ENCODE assay signal across 8 cellular contexts in genomic region chr3:185575108-185575869, GRCh38. TPM values are rescaled to one million over a fixed set of nuclear protein-coding genes. Genes with fewer than 3 reads are reported as not detected.
DNase-seq lines count a peak whose midpoint lies in the region; TF ChIP-seq lines count a peak whose summit lies in the region.
"Not testable (repeated sequence)": the region's sequence is repeated elsewhere in the genome, so short reads cannot be mapped to it uniquely, and the experiment has no call there.

No MANE protein-coding gene starts in this region.

- peaks cover 14% of the 10 kb centered on the region for H3K9me3 Mint-ChIP-seq in activated T-cell treated with anti-CD3 and anti-CD28 coated beads, Interleukin-2, amount 50 U/mL, for 24 hours
- H3K9me3 Mint-ChIP-seq in type B pancreatic cell = not testable (repeated sequence)

- H3K4me1 ChIP-seq in HEK293 (ENCODE audit: control insufficient read depth, insufficient read depth, low read length) = not testable (repeated sequence)

- H3K36me3 Mint-ChIP-seq in activated T-cell treated with anti-CD3 and anti-CD28 coated beads, Interleukin-2, amount 50 U/mL, for 24 hours (ENCODE audit: low read depth); type B pancreatic cell: not testable (repeated sequence)

- H3K27me3 Mint-ChIP-seq in activated T-cell treated with anti-CD3 and anti-CD28 coated beads, Interleukin-2, amount 50 U/mL, for 24 hours; type B pancreatic cell: not testable (repeated sequence)

- not testable (repeated sequence) for H3K4me3 Mint-ChIP-seq in activated T-cell treated with anti-CD3 and anti-CD28 coated beads, Interleukin-2, amount 50 U/mL, for 24 hours; type B pancreatic cell

- not testable (repeated sequence) for H3K27ac ChIP-seq in HEK293 (ENCODE audit: extremely low read depth, low read depth, low read length)

- H3K9me3 ChIP-seq in HEK293 (ENCODE audit: control insufficient read depth, insufficient read depth, low read depth, low read length) = not testable (repeated sequence)

- H3K36me3 ChIP-seq in HEK293 (ENCODE audit: control insufficient read depth in 2 of 2, insufficient read depth in 1 of 2, low read length in 2 of 2) = not testable (repeated sequence)

- H3K4me1 Mint-ChIP-seq in activated T-cell treated with anti-CD3 and anti-CD28 coated beads, Interleukin-2, amount 50 U/mL, for 24 hours (ENCODE audit: low read depth); type B pancreatic cell (ENCODE audit: unreplicated experiment): not testable (repeated sequence)

- in situ Hi-C loops in G401 (cut with HindIII; ENCODE audit: low sequenced_read_pairs) = not testable (repeated sequence)

- not testable (repeated sequence) for H3K27ac Mint-ChIP-seq in activated T-cell treated with anti-CD3 and anti-CD28 coated beads, Interleukin-2, amount 50 U/mL, for 24 hours
- peak overlapping the region; percentile 24 for H3K27ac Mint-ChIP-seq in type B pancreatic cell

- POLR2A ChIA-PET in HEK293 (lab: Yijun Ruan, JAX) = interaction anchor here (0.8 to 2.0 kb wide), 3 partner anchors 11 to 76 kb away, joined by 3 to 8 read pairs (median 5); partner anchors contain the start of genes SENP2 and TMEM41A

- CTCF ChIA-PET in HEK293 (lab: Yijun Ruan, JAX) = interaction anchor here (0.6 to 3.5 kb wide), 18 partner anchors 9 to 273 kb away, joined by 3 to 30 read pairs (median 4); partner anchors contain the start of gene SENP2

- peak; percentile 55 for TF ChIP-seq CTCF in HEK293 (tag by site-specific recombination; IDR thresholded peaks at IDR 0.05)
- TF ChIP-seq CTCF in type B pancreatic cell (conservative IDR thresholded peaks at IDR 0.05) = peak; percentile 76

- DNase-seq in G401 (ENCODE audit: low spot score) = peak; percentile 38
- peak; percentile 84 for DNase-seq in NCI-H1092 treated with DMSO at 0.1 percent for 48 hours (lab: John Stamatoyannopoulos, UW)
- DNase-seq in OCI-M1 (lab: John Stamatoyannopoulos, UW) = peak; percentile 88
- peak; percentile 46 for DNase-seq in activated T-cell treated with anti-CD3 and anti-CD28 coated beads, Interleukin-2, amount 50 U/mL, for 24 hours
- peak; percentile 69 to 75 for DNase-seq in erythroblast (lab: John Stamatoyannopoulos, UW)
- DNase-seq in mesenteric fat pad (ENCODE audit: low spot score) = peak; percentile 33
- DNase-seq in type B pancreatic cell (ENCODE audit: extremely low spot score, unreplicated experiment) = not testable (repeated sequence)

- H3K4me3 ChIP-seq in HEK293 (ENCODE audit: low read depth, low read length) = not testable (repeated sequence)

- TF ChIP-seq POLR2A in erythroblast (IDR thresholded peaks at IDR 0.05; ENCODE audit: low read length) = not testable (repeated sequence)

TF ChIP-seq in HEK293, 187 proteins besides CTCF, POLR2A, EP300 and RAD21:
- TF ChIP-seq ZNF335 (tag by site-specific recombination; conservative IDR thresholded peaks at IDR 0.05) = peak; percentile 35; the same call in 1 of the 2 replicates
- TF ChIP-seq GLIS1 (tag by site-specific recombination; IDR thresholded peaks at IDR 0.05) = peak; percentile 36
- TF ChIP-seq ZNF558 (tag by site-specific recombination; IDR thresholded peaks at IDR 0.05) = peak; percentile 31; the same call in 1 of the 2 replicates
- peak; percentile 97 for TF ChIP-seq SCRT1 (tag by site-specific recombination; IDR thresholded peaks at IDR 0.05; ENCODE audit: borderline replicate concordance)
- TF ChIP-seq ZNF654 (tag by site-specific recombination; IDR thresholded peaks at IDR 0.05; ENCODE audit: low read depth) = peak; percentile 74
- 0 out of 2 replicates have a peak, but pooled peaks have one; percentile 14 for TF ChIP-seq PRDM4 (tag by site-specific recombination; IDR thresholded peaks at IDR 0.05)
- TF ChIP-seq ZNF692 (tag by site-specific recombination; IDR thresholded peaks at IDR 0.05) = 0 out of 2 replicates have a peak, but pooled peaks have one; percentile 24
- peak; percentile 87 for TF ChIP-seq ZNF2 (tag by site-specific recombination; IDR thresholded peaks at IDR 0.05)
- peak; percentile 52; the same call in 1 of the 2 replicates for TF ChIP-seq ZNF660 (tag by site-specific recombination; IDR thresholded peaks at IDR 0.05)
- TF ChIP-seq, protein P1, sequence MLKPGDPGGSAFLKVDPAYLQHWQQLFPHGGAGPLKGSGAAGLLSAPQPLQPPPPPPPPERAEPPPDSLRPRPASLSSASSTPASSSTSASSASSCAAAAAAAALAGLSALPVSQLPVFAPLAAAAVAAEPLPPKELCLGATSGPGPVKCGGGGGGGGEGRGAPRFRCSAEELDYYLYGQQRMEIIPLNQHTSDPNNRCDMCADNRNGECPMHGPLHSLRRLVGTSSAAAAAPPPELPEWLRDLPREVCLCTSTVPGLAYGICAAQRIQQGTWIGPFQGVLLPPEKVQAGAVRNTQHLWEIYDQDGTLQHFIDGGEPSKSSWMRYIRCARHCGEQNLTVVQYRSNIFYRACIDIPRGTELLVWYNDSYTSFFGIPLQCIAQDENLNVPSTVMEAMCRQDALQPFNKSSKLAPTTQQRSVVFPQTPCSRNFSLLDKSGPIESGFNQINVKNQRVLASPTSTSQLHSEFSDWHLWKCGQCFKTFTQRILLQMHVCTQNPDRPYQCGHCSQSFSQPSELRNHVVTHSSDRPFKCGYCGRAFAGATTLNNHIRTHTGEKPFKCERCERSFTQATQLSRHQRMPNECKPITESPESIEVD (tag by site-specific recombination; IDR thresholded peaks at IDR 0.05) = peak; percentile 50; the same call in 1 of the 2 replicates
- TF ChIP-seq WT1 (tag by site-specific recombination; IDR thresholded peaks at IDR 0.05) = peak; percentile 81
- 0 out of 2 replicates have a peak, but pooled peaks have one; percentile 25 for TF ChIP-seq ZBTB48 (tag by site-specific recombination; IDR thresholded peaks at IDR 0.05)
- peak; percentile 70; the same call in 1 of the 2 replicates for TF ChIP-seq ZNF341 (tag by site-specific recombination; IDR thresholded peaks at IDR 0.05; ENCODE audit: low read depth)
- peak; percentile 97 for TF ChIP-seq SCRT2 (tag by site-specific recombination; IDR thresholded peaks at IDR 0.05)
- TF ChIP-seq ZFP37 (tag by site-specific recombination; IDR thresholded peaks at IDR 0.05) = 0 out of 2 replicates have a peak, but pooled peaks have one; percentile 47
- TF ChIP-seq ZEB2 (tag by site-specific recombination; IDR thresholded peaks at IDR 0.05) = peak; percentile 54; the same call in 1 of the 2 replicates
- TF ChIP-seq ZBTB17 (tag by site-specific recombination; IDR thresholded peaks at IDR 0.05) = peak; percentile 65; the same call in 1 of the 2 replicates
- 0 out of 2 replicates have a peak, but pooled peaks have one; percentile 8 for TF ChIP-seq ZSCAN30 (tag by site-specific recombination; IDR thresholded peaks at IDR 0.05)

RNA-seq across cellular contexts. Expression of gene SENP2, which starts 10.8 kb away (rescaled TPM):
- 8.5 and 25.4 TPM in 2 replicates for total RNA-seq in G401 (2014; rRNA removed; shearing (Covaris generic))
- total RNA-seq in mesenteric fat pad (51.1 TPM), type B pancreatic cell (ENCODE audit: low replicate concordance) (46.4 and 47.5 TPM in 2 replicates)

RNA-seq across cellular contexts. Expression of gene LIPH, which starts 22.9 kb away (rescaled TPM):
- not detected in 2 replicates for total RNA-seq in G401 (2014; rRNA removed; shearing (Covaris generic))
- total RNA-seq in mesenteric fat pad = 0.48 TPM
- total RNA-seq in type B pancreatic cell (ENCODE audit: low replicate concordance) = 5.3 and 8.4 TPM in 2 replicates
